31 cellular contexts compared by ENCODE assay signal in the genomic region with DNA sequence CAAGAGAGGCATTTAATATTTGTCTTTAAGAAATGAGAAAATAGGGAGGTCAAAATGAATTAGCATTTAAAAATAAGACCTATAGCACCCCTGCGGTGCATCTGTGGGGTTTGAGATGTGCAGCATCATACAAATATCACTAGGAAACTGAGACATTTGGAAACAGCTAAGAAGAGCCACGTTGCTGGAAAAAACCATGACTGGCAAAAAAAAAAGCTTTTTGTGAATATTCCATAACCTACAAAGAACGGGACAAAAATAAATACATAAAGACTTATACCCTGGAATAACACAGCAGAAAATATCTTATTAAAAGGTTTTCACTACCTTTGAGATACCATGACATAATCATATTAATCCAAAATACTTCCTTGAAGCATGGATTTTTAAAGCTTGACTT.
"Had no signal": no experiment of that assay in that cellular context is flagged by ENCODE, and none has a peak within 500 bp of the region (broad histone marks: within the 10 kb centered on the region; RNA-seq: fewer than 3 reads in every experiment).

No MANE protein-coding gene starts in this region.

- H3K9me3 Mint-ChIP-seq: nephron; neural progenitor cell; stimulated activated naive B cell treated with anti-CD40 and anti-IgM and Interleukin-4, amounts not matched to agents 10 μg/mL and 1 μg/mL and 100 μg/mL, for 72 hours had no signal

- H3K27me3 Mint-ChIP-seq: naive thymus-derived CD4-positive, alpha-beta T cell; progenitor cell of endocrine pancreas; stimulated activated naive B cell treated with anti-CD40 and anti-IgM and Interleukin-4, amounts not matched to agents 10 μg/mL and 1 μg/mL and 100 μg/mL, for 72 hours; stimulated activated naive CD8-positive, alpha-beta T cell treated with anti-CD3 and anti-CD28 coated beads, Interleukin-15, Interleukin-2, amounts not matched to agents 100 ng/mL and 50 ng/mL, for 24 hours had no signal

- H3K9ac ChIP-seq: neural progenitor cell, parathyroid adenoma had no signal

- H3K4me2 ChIP-seq: neural progenitor cell, smooth muscle cell had no signal

- H2AFZ ChIP-seq: neural progenitor cell, parathyroid adenoma had no signal

- H3K4me3 Mint-ChIP-seq: naive thymus-derived CD4-positive, alpha-beta T cell; natural killer cell; nephron; neural progenitor cell; stimulated activated effector memory CD8-positive, alpha-beta T cell treated with anti-CD3 and anti-CD28 coated beads, Interleukin-12 subunit alpha, Interleukin-12 subunit beta, amount 100 ng/mL, for 72 hours; stimulated activated naive B cell treated with anti-CD40 and anti-IgM and Interleukin-4, amounts not matched to agents 10 μg/mL and 1 μg/mL and 100 μg/mL, for 72 hours; stimulated activated naive CD8-positive, alpha-beta T cell treated with anti-CD3 and anti-CD28 coated beads, Interleukin-15, Interleukin-2, amounts not matched to agents 100 ng/mL and 50 ng/mL, for 24 hours had no signal

- H3K36me3 ChIP-seq: neural progenitor cell, ovary, spleen, suprapubic skin, thoracic aorta, thyroid gland, tibial nerve, upper lobe of left lung, vagina had no signal

- H3K4me1 ChIP-seq: psoas muscle, spleen, suprapubic skin, thyroid gland, tibial nerve, upper lobe of left lung, vagina had no signal

- H3K9me3 ChIP-seq: ovary, psoas muscle, spleen, suprapubic skin, thoracic aorta, thyroid gland, tibial nerve, upper lobe of left lung, vagina had no signal

- H3K27ac ChIP-seq: neural progenitor cell, ovary, parathyroid adenoma, psoas muscle, skin epidermis, spleen, suprapubic skin, thoracic aorta, thyroid gland, tibial nerve, upper lobe of left lung, vagina had no signal

- H3K4me1 Mint-ChIP-seq: naive thymus-derived CD4-positive, alpha-beta T cell; natural killer cell; stimulated activated effector memory CD8-positive, alpha-beta T cell treated with anti-CD3 and anti-CD28 coated beads, Interleukin-12 subunit alpha, Interleukin-12 subunit beta, amount 100 ng/mL, for 72 hours; stimulated activated naive B cell treated with anti-CD40 and anti-IgM and Interleukin-4, amounts not matched to agents 10 μg/mL and 1 μg/mL and 100 μg/mL, for 72 hours had no signal

- H3K79me2 ChIP-seq: parathyroid adenoma had no signal

- ATAC-seq: naive thymus-derived CD4-positive, alpha-beta T cell; natural killer cell; psoas muscle; right cardiac atrium; sciatic nerve; stimulated activated effector memory CD8-positive, alpha-beta T cell treated with anti-CD3 and anti-CD28 coated beads, Interleukin-12 subunit alpha, Interleukin-12 subunit beta, amount 100 ng/mL, for 72 hours; stimulated activated naive B cell treated with anti-CD40 and anti-IgM and Interleukin-4, amounts not matched to agents 10 μg/mL and 1 μg/mL and 100 μg/mL, for 72 hours had no signal

- H3K4me3 ChIP-seq: neural progenitor cell, ovary, psoas muscle, skin epidermis, smooth muscle cell, spleen, suprapubic skin, thoracic aorta, thyroid gland, tibial nerve, upper lobe of left lung, vagina had no signal

- DNase-seq: naive thymus-derived CD4-positive, alpha-beta T cell; natural killer cell; occipital lobe; ovary; posterior cingulate gyrus; psoas muscle; right cardiac atrium; spleen; stimulated activated CD4-positive, alpha-beta T cell treated with anti-CD3 and anti-CD28 coated beads, Interleukin-12 subunit alpha, Interleukin-12 subunit beta, amount 100 ng/mL, for 4 hours; stimulated activated CD4-positive, alpha-beta T cell treated with anti-CD3 and anti-CD28 coated beads, Interleukin-1b, Interleukin-23, amount 100 ng/mL, for 48 hours; stimulated activated CD4-positive, alpha-beta T cell treated with anti-CD3 and anti-CD28 coated beads, Interleukin-4, amount 100 ng/mL, for 1 hour; stimulated activated naive B cell treated with anti-CD40 and anti-IgM and Interleukin-4, amounts not matched to agents 10 μg/mL and 1 μg/mL and 100 μg/mL, for 72 hours; stimulated activated naive CD4-positive, alpha-beta T cell treated with Interleukin-2 at 50 U/mL for 16 hours; substantia nigra; thyroid gland; trophoblast cell; upper lobe of left lung had no signal

- FAIRE-seq: urothelium cell line had no signal

- H3K27ac Mint-ChIP-seq: naive thymus-derived CD4-positive, alpha-beta T cell; natural killer cell; nephron; neural progenitor cell; progenitor cell of endocrine pancreas; stimulated activated effector memory CD8-positive, alpha-beta T cell treated with anti-CD3 and anti-CD28 coated beads, Interleukin-12 subunit alpha, Interleukin-12 subunit beta, amount 100 ng/mL, for 72 hours; stimulated activated naive B cell treated with anti-CD40 and anti-IgM and Interleukin-4, amounts not matched to agents 10 μg/mL and 1 μg/mL and 100 μg/mL, for 72 hours; stimulated activated naive CD8-positive, alpha-beta T cell treated with anti-CD3 and anti-CD28 coated beads, Interleukin-15, Interleukin-2, amounts not matched to agents 100 ng/mL and 50 ng/mL, for 24 hours had no signal

- H3K27me3 ChIP-seq: neural progenitor cell, ovary, spleen, suprapubic skin, thyroid gland, tibial nerve, upper lobe of left lung, vagina had no signal
